ENCODE assay signal across 13 cellular contexts in the genomic region with DNA sequence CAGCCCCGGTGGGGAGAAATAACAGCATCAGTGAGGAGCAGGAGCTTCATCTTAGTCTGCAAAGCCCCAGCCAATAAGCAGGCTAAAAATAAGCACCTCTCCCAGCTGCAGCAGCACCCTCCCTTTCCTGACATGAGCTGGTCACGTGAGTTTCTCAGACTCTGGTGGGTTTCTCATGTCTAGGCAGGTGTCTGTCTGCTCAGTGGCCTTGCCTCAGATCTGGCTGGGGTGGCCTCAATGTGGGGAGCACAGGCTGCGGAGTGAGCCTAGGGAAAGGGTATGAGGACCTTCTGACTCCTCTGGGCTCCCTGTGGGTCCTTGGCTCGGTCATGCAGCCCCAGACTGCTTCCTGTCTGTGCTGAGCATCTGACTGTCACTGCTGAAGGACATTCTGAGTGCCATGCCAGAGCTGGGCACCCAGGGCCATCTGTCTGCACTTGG.
DNase-seq lines count a peak whose midpoint lies in the region; ATAC-seq and TF ChIP-seq lines count a peak whose summit lies in the region.
"Had no signal": no experiment of that assay in that cellular context is flagged by ENCODE, and none has a peak within 500 bp of the region (broad histone marks: within the 10 kb centered on the region; RNA-seq: fewer than 3 reads in every experiment).

No MANE protein-coding gene starts in this region.

- H3K27me3 ChIP-seq in Karpas-422 (ENCODE audit: low read length), result no peaks in the 10 kb centered on the region

- DNase-seq in CD14-positive monocyte (ENCODE audit: low spot score), result peak; percentile 38
- DNase-seq in Karpas-422, result no peak
- no peak for DNase-seq in T-helper 17 cell
- DNase-seq in memory B cell (ENCODE audit: low spot score in 2 of 2), result no peak
- DNase-seq in NCI-H446 treated with DMSO at 0.1 percent for 48 hours (lab: John Stamatoyannopoulos, UW), result no peak
- DNase-seq in SKM-1 treated with dmso at 0.1 percent for 144 hours (lab: John Stamatoyannopoulos, UW; ENCODE audit: unreplicated experiment), result no peak
- DNase-seq in SK-N-DZ (ENCODE audit: low spot score), result no peak
- DNase-seq: glutamatergic neuron, IMR-90, kidney glomerular epithelial cell had no signal

- H4K20me1 ChIP-seq in Karpas-422 (ENCODE audit: insufficient read depth, low read depth, low read length), result no peaks in the 10 kb centered on the region

- H3K4me1 Mint-ChIP-seq in CD14-positive monocyte, result peaks cover 65% of the 10 kb centered on the region
- peaks cover 30% of the 10 kb centered on the region for H3K4me1 Mint-ChIP-seq in T-helper 17 cell
- H3K4me1 Mint-ChIP-seq in memory B cell, result peaks cover 65% of the 10 kb centered on the region

- H3K27me3 Mint-ChIP-seq in CD14-positive monocyte (ENCODE audit: low read depth in 3 of 3) (peaks cover 1 to 5% (median 1%) of the 10 kb centered on the region in 3 donors), T-helper 17 cell (peaks cover 8% of the 10 kb centered on the region), memory B cell (no peaks in the 10 kb centered on the region)

- H3K4me2 ChIP-seq in Karpas-422 (ENCODE audit: low read depth, low read length, poor library complexity, severe bottlenecking), result peak overlapping the region; percentile 20
- H3K4me2 ChIP-seq: neural progenitor cell had no signal

- no peaks in the 10 kb centered on the region for H3K36me3 ChIP-seq in Karpas-422 (ENCODE audit: insufficient read depth, low read length)
- H3K36me3 ChIP-seq: neural progenitor cell had no signal

- intact Hi-C loops in CD14-positive monocyte (cut with micrococcal nuclease), result no loop called here

- no peak overlapping the region for H2AFZ ChIP-seq in Karpas-422 (ENCODE audit: low read length)
- H2AFZ ChIP-seq: neural progenitor cell had no signal

- ATAC-seq in T-helper 17 cell (no peak), memory B cell (ENCODE audit: low read depth) (peak; percentile 6), GM21423 (IDR thresholded peaks at IDR 0.05; ENCODE audit: unreplicated experiment) (no peak)

- H3K4me3 Mint-ChIP-seq in CD14-positive monocyte (peak overlapping the region in 1 of 2 donors; percentile 42), T-helper 17 cell (no peak overlapping the region), memory B cell (peak overlapping the region; percentile 63)
- H3K4me3 Mint-ChIP-seq: neural progenitor cell had no signal

- peaks cover 55% of the 10 kb centered on the region for H3K4me1 ChIP-seq in Karpas-422 (ENCODE audit: low read length)
- H3K4me1 ChIP-seq: neural progenitor cell had no signal

- no peak for TF ChIP-seq CTCF in CD14-positive monocyte (IDR thresholded peaks at IDR 0.05)

- H3K27ac ChIP-seq in Karpas-422 (ENCODE audit: low read length), result no peak overlapping the region
- H3K27ac ChIP-seq: neural progenitor cell, RWPE1 had no signal

- H3K9me3 ChIP-seq in Karpas-422 (ENCODE audit: low read length) (no peaks in the 10 kb centered on the region), T-helper 17 cell (ENCODE audit: control insufficient read depth, low read length, poor library complexity, severe bottlenecking) (no peaks in the 10 kb centered on the region)

- H3K27ac Mint-ChIP-seq in CD14-positive monocyte (peak overlapping the region in 1 of 7 donors; percentile 59), T-helper 17 cell (peak overlapping the region; percentile 61), memory B cell (peak overlapping the region; percentile 82)

- no peaks in the 10 kb centered on the region for H3K79me2 ChIP-seq in Karpas-422 (ENCODE audit: low read length)

- H3K9me2 ChIP-seq in Karpas-422 (replicated peaks; ENCODE audit: insufficient read depth, low read length), result no peaks in the 10 kb centered on the region

- H3K36me3 Mint-ChIP-seq in CD14-positive monocyte (no peaks in the 10 kb centered on the region), T-helper 17 cell (ENCODE audit: low read depth) (no peaks in the 10 kb centered on the region), memory B cell (no peaks in the 10 kb centered on the region)
- H3K36me3 Mint-ChIP-seq: neural progenitor cell had no signal

- H3K9me3 Mint-ChIP-seq in CD14-positive monocyte, result peaks cover 0 to 3% (median 0%) of the 10 kb centered on the region in 7 donors
- peaks cover 2% of the 10 kb centered on the region for H3K9me3 Mint-ChIP-seq in memory B cell

- no peak overlapping the region for H3K9ac ChIP-seq in Karpas-422 (ENCODE audit: low read length)
- H3K9ac ChIP-seq: neural progenitor cell had no signal

- no peak overlapping the region for H3K4me3 ChIP-seq in Karpas-422 (ENCODE audit: low read length)
- H3K4me3 ChIP-seq: neural progenitor cell had no signal
